In the genomic region with DNA sequence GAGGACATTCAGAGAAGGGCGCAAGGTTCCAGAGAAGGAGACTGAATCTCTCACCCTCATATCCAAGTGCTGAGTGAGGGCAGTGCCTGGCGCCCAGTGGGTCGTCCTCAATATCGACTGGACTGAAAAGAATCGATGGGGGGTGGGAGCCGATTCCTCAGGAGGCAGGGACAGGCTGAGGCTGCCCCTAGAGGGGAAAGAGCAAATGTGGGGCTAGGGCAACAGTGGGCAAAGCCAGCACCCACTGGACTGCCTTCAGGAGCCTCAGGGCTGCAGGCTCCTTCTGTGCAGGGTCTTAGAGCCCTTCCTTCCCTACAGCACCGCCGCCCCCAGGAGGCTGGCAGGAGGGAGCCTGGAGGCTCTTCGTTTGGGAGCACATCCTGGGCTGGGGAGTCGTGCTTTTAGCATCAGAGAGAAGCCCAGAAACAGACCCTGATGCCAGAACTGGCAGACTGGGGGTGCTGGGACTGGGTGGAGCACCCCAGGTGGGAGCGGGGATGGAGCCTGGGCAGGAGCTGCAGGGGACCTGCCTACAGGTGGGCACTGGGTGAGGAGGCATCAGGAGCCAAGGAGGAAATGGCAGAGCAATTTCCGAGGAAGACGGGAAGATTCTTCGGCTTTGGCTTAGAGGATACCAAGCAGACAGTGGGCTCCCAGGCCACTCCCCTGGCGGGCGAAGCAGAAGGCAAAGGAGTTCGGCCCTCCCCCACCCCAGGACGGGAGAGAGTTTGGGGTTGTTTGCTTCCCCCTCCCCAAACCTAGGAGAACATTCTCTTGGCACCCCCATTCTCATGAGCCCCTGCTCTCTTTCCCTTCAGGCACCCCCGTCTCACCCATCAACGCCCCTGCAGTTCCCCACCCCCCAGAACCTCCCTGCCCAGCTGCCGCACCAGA, we compare ENCODE assay signal across 11 cellular contexts. TPM values are rescaled to one million over a fixed set of nuclear protein-coding genes. Genes with fewer than 3 reads are reported as not detected.
DNase-seq lines count a peak whose midpoint lies in the region; ATAC-seq and TF ChIP-seq lines count a peak whose summit lies in the region.
"Had no signal": no experiment of that assay in that cellular context is flagged by ENCODE, and none has a peak within 500 bp of the region (broad histone marks: within the 10 kb centered on the region; RNA-seq: fewer than 3 reads in every experiment).

No MANE protein-coding gene starts in this region.

- RAD21 ChIA-PET in HCT116 (lab: Charles Lee; ENCODE audit: low non-redundant PET in 1 of 2, low total read pairs in 2 of 2, uncharacterized antibody in 2 of 2, unreplicated experiment in 2 of 2) = interaction anchor here (0.7 kb wide), 2 partner anchors 49 kb away, joined by 4 to 6 read pairs; no protein-coding TSS in a partner anchor

- H3K79me2 ChIP-seq in ACC112 (ENCODE audit: control insufficient read depth, insufficient read depth, low read length, unreplicated experiment) (no peaks in the 10 kb centered on the region), HCT116 (ENCODE audit: insufficient read depth, low read length) (peaks cover 10% of the 10 kb centered on the region; the same call in 1 of the 2 replicates)

- peak overlapping the region; percentile 60 for H3K4me3 ChIP-seq in ACC112 (ENCODE audit: low read depth, low read length)
- peak overlapping the region; percentile 62 to 82 for H3K4me3 ChIP-seq in HCT116 (replicated peaks in 1 of 2; ENCODE audit: low read depth in 1 of 2, low read length in 2 of 2)
- peak overlapping the region; percentile 18 for H3K4me3 ChIP-seq in astrocyte of the cerebellum (ENCODE audit: low read depth, low read length)
- peak overlapping the region in 1 of 2 experiments; percentile 71 for H3K4me3 ChIP-seq in mesenchymal stem cell (ENCODE audit: insufficient read depth in 1 of 2, low read depth in 1 of 2, low read length in 2 of 2)

- BruUV-seq in HCT116 (replicated peaks; lab: Mats Ljungman, UMichigan) = TSS peak; percentile 38

- H2BK120ac ChIP-seq in mesenchymal stem cell (ENCODE audit: low read depth, low read length) = no peak overlapping the region

- intact Hi-C loops in HCT116 (cut with micrococcal nuclease) = loop anchor here (2.0 kb wide), 1 partner anchor 49 kb away; no protein-coding TSS in a partner anchor

- H2AK5ac ChIP-seq in mesenchymal stem cell (ENCODE audit: low read length, severe bottlenecking) = no peak overlapping the region

- peaks cover 29% of the 10 kb centered on the region for H3K27me3 ChIP-seq in ACC112 (ENCODE audit: insufficient read depth, low read length)
- no peaks in the 10 kb centered on the region for H3K27me3 ChIP-seq in HCT116 (ENCODE audit: insufficient read depth, low read length)
- H3K27me3 ChIP-seq in mesenchymal stem cell (ENCODE audit: control insufficient read depth in 1 of 2, insufficient read depth in 1 of 2, low read length in 2 of 2) = peaks cover 44 to 75% of the 10 kb centered on the region in 2 experiments

- H3K4ac ChIP-seq in mesenchymal stem cell (ENCODE audit: low read depth in 1 of 2, low read length in 2 of 2) = no peak overlapping the region

- no peak overlapping the region for H2BK12ac ChIP-seq in mesenchymal stem cell (ENCODE audit: low read length in 2 of 2)

- no peaks in the 10 kb centered on the region for H3K79me1 ChIP-seq in mesenchymal stem cell (replicated peaks; ENCODE audit: low read length, poor library complexity, severe bottlenecking)

- H2BK5ac ChIP-seq in mesenchymal stem cell (ENCODE audit: low read depth, low read length, poor library complexity, severe bottlenecking) = no peak overlapping the region

- H3K18ac ChIP-seq in mesenchymal stem cell (ENCODE audit: low read depth in 1 of 2, low read length in 2 of 2) = no peak overlapping the region

- H3K27ac ChIP-seq in ACC112 (ENCODE audit: low read depth, low read length) (no peak overlapping the region), HCT116 (ENCODE audit: low read depth, low read length) (peak overlapping the region; percentile 68; the same call in 1 of the 2 replicates), mesenchymal stem cell (ENCODE audit: low read length, poor library complexity, severe bottlenecking) (no peak overlapping the region)
- H3K27ac ChIP-seq: neutrophil had no signal

- H3K9ac ChIP-seq in HCT116 (ENCODE audit: low read length) = peak overlapping the region; percentile 73
- peak overlapping the region; percentile 61 for H3K9ac ChIP-seq in mesenchymal stem cell (ENCODE audit: low read length)

- WGBS in mesenchymal stem cell = 15% methylated on average over 20 of the region's 21 CpGs

- TF ChIP-seq RAD21 in HCT116 (IDR thresholded peaks at IDR 0.05; ENCODE audit: low read depth) = no peak

- DNase-seq in HCT116 (ENCODE audit: low read depth, low spot score) = no peak
- DNase-seq in astrocyte of the cerebellum (ENCODE audit: low read depth) = no peak
- no peak for DNase-seq in mesenchymal stem cell
- DNase-seq in NCI-H146 treated with DMSO at 0.1 percent for 48 hours (lab: John Stamatoyannopoulos, UW; ENCODE audit: unreplicated experiment) = no peak
- no peak for DNase-seq in activated CD8-positive, alpha-beta memory T cell treated with anti-CD3 and anti-CD28 coated beads for 24 hours
- no peak for DNase-seq in stimulated activated naive CD4-positive, alpha-beta T cell treated with Interleukin-2 at 50 U/mL for 16 hours (lab: John Stamatoyannopoulos, UW)
- no peak for DNase-seq in NCI-H1436 treated with DMSO at 0.1 percent for 48 hours (lab: John Stamatoyannopoulos, UW)
- DNase-seq: GDM1, KG1 had no signal

- in situ Hi-C loops in astrocyte of the cerebellum (cut with HindIII; ENCODE audit: low sequenced_read_pairs) = loop anchor here (5.0 kb wide), 1 partner anchor 33 kb away; no protein-coding TSS in a partner anchor

- POLR2A ChIA-PET in HCT116 (lab: Charles Lee) = no interaction called here

- H3K4me2 ChIP-seq in HCT116 (ENCODE audit: low read length) = peak overlapping the region; percentile 97
- no peak overlapping the region for H3K4me2 ChIP-seq in mesenchymal stem cell (ENCODE audit: low read length, poor library complexity, severe bottlenecking)

- H3K4me1 ChIP-seq in ACC112 (ENCODE audit: control insufficient read depth, insufficient read depth, low read length, unreplicated experiment) (no peaks in the 10 kb centered on the region), HCT116 (ENCODE audit: control insufficient read depth in 1 of 2, insufficient read depth in 2 of 2, low read length in 2 of 2) (peaks cover 19 to 30% of the 10 kb centered on the region in 2 experiments; a peak in 3 of 4 replicates), mesenchymal stem cell (ENCODE audit: control insufficient read depth, insufficient read depth, low read depth, low read length) (peaks cover 11% of the 10 kb centered on the region)

- no peak overlapping the region for H4K8ac ChIP-seq in mesenchymal stem cell (ENCODE audit: low read length)

- no peak overlapping the region for H4K91ac ChIP-seq in mesenchymal stem cell (ENCODE audit: low read length)

- no peak for ATAC-seq in HCT116

- H3K9me2 ChIP-seq in HCT116 (ENCODE audit: insufficient read depth) = no peaks in the 10 kb centered on the region

- no peaks in the 10 kb centered on the region for H4K20me1 ChIP-seq in HCT116 (ENCODE audit: insufficient read depth)

- H2AFZ ChIP-seq in ACC112 (ENCODE audit: low read length, unreplicated experiment) = no peak overlapping the region
- no peak overlapping the region for H2AFZ ChIP-seq in HCT116 (ENCODE audit: low read depth, low read length, poor library complexity, severe bottlenecking)
- no peak overlapping the region for H2AFZ ChIP-seq in mesenchymal stem cell (ENCODE audit: low read depth, low read length)

- H3K14ac ChIP-seq in mesenchymal stem cell (ENCODE audit: low read length in 2 of 2) = no peak overlapping the region

- TF ChIP-seq POLR2A in HCT116 (IDR thresholded peaks at IDR 0.05; ENCODE audit: borderline replicate concordance, extremely low read depth, insufficient read depth, insufficient read length) = no peak

- CTCF ChIA-PET in HCT116 (lab: Charles Lee) = interaction anchor here (0.6 kb wide), 1 partner anchor 58 kb away, joined by 3 read pairs; no protein-coding TSS in a partner anchor

- no peaks in the 10 kb centered on the region for H3K36me3 ChIP-seq in ACC112 (ENCODE audit: insufficient read depth, low read length)
- no peaks in the 10 kb centered on the region for H3K36me3 ChIP-seq in HCT116 (ENCODE audit: control insufficient read depth in 1 of 2, insufficient read depth in 2 of 2, low read length in 2 of 2)
- no peaks in the 10 kb centered on the region for H3K36me3 ChIP-seq in mesenchymal stem cell (ENCODE audit: control insufficient read depth in 1 of 2, insufficient read depth in 2 of 2, low read depth in 1 of 2, low read length in 2 of 2)
- H3K36me3 ChIP-seq: neutrophil had no signal

- H3K9me3 ChIP-seq in HCT116 (ENCODE audit: control insufficient read depth in 1 of 2, insufficient read depth in 1 of 2, low read depth in 1 of 2, low read length in 2 of 2) (no peaks in the 10 kb centered on the region), mesenchymal stem cell (ENCODE audit: control insufficient read depth, low read length) (no peaks in the 10 kb centered on the region)
- H3K9me3 ChIP-seq: neutrophil had no signal

- no peak overlapping the region for H2BK15ac ChIP-seq in mesenchymal stem cell (ENCODE audit: low read depth, poor library complexity, severe bottlenecking)

- H3K23ac ChIP-seq in mesenchymal stem cell (ENCODE audit: low read length in 2 of 2) = peak overlapping the region in 1 of 2 experiments; percentile 42

- peak in 1 of 3 experiments; percentile 14; a peak in 1 of 6 replicates for TF ChIP-seq CTCF in HCT116 (IDR thresholded peaks at IDR 0.05 in 2 of 3, conservative IDR thresholded peaks at IDR 0.05 in 1 of 3; ENCODE audit: borderline replicate concordance in 1 of 3, insufficient read depth in 1 of 3, low read depth in 2 of 3, low read length in 2 of 3)
- TF ChIP-seq CTCF in astrocyte of the cerebellum (IDR thresholded peaks at IDR 0.05; ENCODE audit: low read depth, low read length, missing control alignments) = no peak

TF ChIP-seq in HCT116, 20 proteins besides CTCF, POLR2A, EP300 and RAD21 (continues in another document):
- no peak for TF ChIP-seq ATF3 (IDR thresholded peaks at IDR 0.05)

RNA-seq across cellular contexts. Expression of gene SYT7, which starts 1.2 kb away (rescaled TPM):
- 27.4 TPM for total RNA-seq in HCT116 (2021; ENCODE audit: unreplicated experiment)
- 27.5 and 28.5 TPM in 2 replicates for polyA plus RNA-seq in HCT116 (2012)
- 0.06 TPM for polyA plus RNA-seq in mesenchymal stem cell (2013, experiment 1 of 2)
- under 0.01 TPM for polyA plus RNA-seq in mesenchymal stem cell (2013, experiment 2 of 2)
